ENCODE assay signal across 14 cellular contexts in genomic region chr1:212977781-212978645, GRCh38. TPM values are rescaled to one million over a fixed set of nuclear protein-coding genes. Genes with fewer than 3 reads are reported as not detected.
DNase-seq lines count a peak whose midpoint lies in the region; ATAC-seq and TF ChIP-seq lines count a peak whose summit lies in the region.
"Had no signal": no experiment of that assay in that cellular context is flagged by ENCODE, and none has a peak within 500 bp of the region (broad histone marks: within the 10 kb centered on the region; RNA-seq: fewer than 3 reads in every experiment).

No MANE protein-coding gene starts in this region.

- POLR2A ChIA-PET in activated CD4-positive, alpha-beta memory T cell treated with anti-CD3 and anti-CD28 coated beads, Interleukin-2, amount 10 ng/mL, durations not matched to agents 7 days and 5 days (lab: Charles Lee) = interaction anchor here (0.5 to 1.4 kb wide), 3 partner anchors 25 to 582 kb away, joined by 3 to 4 read pairs (median 3); partner anchors contain the start of genes NSL1 and TATDN3

- no peak for TF ChIP-seq CTCF in GM10266 (IDR thresholded peaks at IDR 0.05; ENCODE audit: control insufficient read depth, insufficient read depth, low read depth, missing control alignments)

- no peaks in the 10 kb centered on the region for H3K9me3 Mint-ChIP-seq in activated CD4-positive, alpha-beta memory T cell treated with anti-CD3 and anti-CD28 coated beads, Interleukin-2, amount 10 ng/mL, durations not matched to agents 7 days and 5 days

- H3K36me3 Mint-ChIP-seq in activated CD4-positive, alpha-beta memory T cell treated with anti-CD3 and anti-CD28 coated beads, Interleukin-2, amount 10 ng/mL, durations not matched to agents 7 days and 5 days (ENCODE audit: low read depth) = no peaks in the 10 kb centered on the region

- ATAC-seq in HG02938 (IDR thresholded peaks at IDR 0.05; ENCODE audit: unreplicated experiment) (peak; percentile 42), GM21528 (IDR thresholded peaks at IDR 0.05; ENCODE audit: low FRiP score, unreplicated experiment) (no peak)
- ATAC-seq: left ventricle myocardium superior, Right ventricle myocardium inferior had no signal

- TF ChIP-seq POLR2A in GM19193 (IDR thresholded peaks at IDR 0.05; ENCODE audit: extremely low read depth, insufficient read depth, insufficient read length) = peak; percentile 35

- peak; percentile 55 for DNase-seq in GM10266 (ENCODE audit: extremely low spot score)
- peak; percentile 42 for DNase-seq in activated CD4-positive, alpha-beta memory T cell treated with anti-CD3 and anti-CD28 coated beads, Interleukin-2, amount 10 ng/mL, durations not matched to agents 7 days and 5 days
- DNase-seq in putamen (ENCODE audit: low spot score) = no peak
- no peak for DNase-seq in NCI-H446 treated with DMSO at 0.1 percent for 48 hours (lab: John Stamatoyannopoulos, UW)
- no peak for DNase-seq in NCI-H2081 (lab: John Stamatoyannopoulos, UW)
- DNase-seq: activated T-cell treated with anti-CD3 and anti-CD28 coated beads, Interleukin-2, amount 50 U/mL, for 1 hour; BE2C; effector memory CD4-positive, alpha-beta T cell; Kasumi-1; left ventricle myocardium superior had no signal

- H3K27me3 Mint-ChIP-seq in activated CD4-positive, alpha-beta memory T cell treated with anti-CD3 and anti-CD28 coated beads, Interleukin-2, amount 10 ng/mL, durations not matched to agents 7 days and 5 days = no peaks in the 10 kb centered on the region

- peaks cover 56% of the 10 kb centered on the region for H3K4me1 Mint-ChIP-seq in activated CD4-positive, alpha-beta memory T cell treated with anti-CD3 and anti-CD28 coated beads, Interleukin-2, amount 10 ng/mL, durations not matched to agents 7 days and 5 days

- CTCF ChIA-PET in activated CD4-positive, alpha-beta memory T cell treated with anti-CD3 and anti-CD28 coated beads, Interleukin-2, amount 10 ng/mL, durations not matched to agents 7 days and 5 days (lab: Charles Lee) = interaction anchor here (1.0 kb wide), 1 partner anchor 10 kb away, joined by 4 read pairs; no protein-coding TSS in a partner anchor

- no peak overlapping the region for H3K4me3 Mint-ChIP-seq in activated CD4-positive, alpha-beta memory T cell treated with anti-CD3 and anti-CD28 coated beads, Interleukin-2, amount 10 ng/mL, durations not matched to agents 7 days and 5 days

- peak overlapping the region; percentile 48 for H3K27ac Mint-ChIP-seq in activated CD4-positive, alpha-beta memory T cell treated with anti-CD3 and anti-CD28 coated beads, Interleukin-2, amount 10 ng/mL, durations not matched to agents 7 days and 5 days

RNA-seq across cellular contexts. Expression of gene VASH2, which starts 27.7 kb away (rescaled TPM):
- under 1 TPM; 0.23 to 0.48 TPM for total RNA-seq in activated CD4-positive, alpha-beta memory T cell treated with anti-CD3 and anti-CD28 coated beads, Interleukin-2, amount 10 ng/mL, durations not matched to agents 7 days and 5 days

RNA-seq across cellular contexts. Expression of gene ANGEL2, which starts 37.7 kb away (rescaled TPM):
- total RNA-seq in activated CD4-positive, alpha-beta memory T cell treated with anti-CD3 and anti-CD28 coated beads, Interleukin-2, amount 10 ng/mL, durations not matched to agents 7 days and 5 days = 10 to 100 TPM; 45.0 to 46.2 TPM

Comparison
In these comparisons a context has a peak if more than half of its experiments do, and no peak if none do; other contexts are left out.
1. DNase-seq: peak in GM10266 (single experiment) and activated CD4-positive, alpha-beta memory T cell treated with anti-CD3 and anti-CD28 coated beads, Interleukin-2, amount 10 ng/mL, durations not matched to agents 7 days and 5 days (single experiment); none in putamen (single experiment), NCI-H446 treated with DMSO at 0.1 percent for 48 hours (single experiment) and NCI-H2081 (0 of 2).